ENCODE assay signal across 9 cellular contexts in the genomic region with DNA sequence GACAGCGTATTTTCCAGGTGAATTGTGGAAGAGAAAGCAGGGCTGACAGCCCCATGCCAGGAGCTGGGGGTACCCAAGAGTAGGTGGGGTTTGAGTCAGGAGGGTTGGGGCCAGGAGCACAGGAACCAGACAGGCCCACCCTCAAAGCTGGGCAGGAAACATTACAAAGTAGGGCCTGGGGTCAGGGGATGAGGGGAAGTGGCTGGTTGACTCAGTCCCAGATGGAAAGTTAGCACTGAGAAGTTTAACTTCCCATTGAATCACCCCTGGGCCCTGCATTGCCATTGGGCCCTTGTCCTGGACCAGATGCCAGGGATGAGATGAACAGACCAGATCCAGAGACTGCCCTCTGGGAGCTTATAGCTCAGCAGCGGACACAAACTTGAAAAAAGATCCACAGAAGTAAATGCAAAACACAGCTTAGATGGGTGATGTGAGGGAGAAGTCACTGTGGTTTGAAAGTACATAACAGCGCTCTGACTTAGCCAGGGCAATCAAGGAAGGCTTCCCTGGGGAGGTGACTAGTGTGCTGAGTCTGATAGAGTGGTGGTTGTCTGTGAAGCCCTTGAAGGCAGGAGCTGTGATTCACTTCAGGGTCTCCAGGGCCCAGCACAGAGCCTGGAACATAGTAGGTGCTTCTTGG. TPM values are rescaled to one million over a fixed set of nuclear protein-coding genes. Genes with fewer than 3 reads are reported as not detected.
DNase-seq lines count a peak whose midpoint lies in the region; ATAC-seq and TF ChIP-seq lines count a peak whose summit lies in the region.
"Had no signal": no experiment of that assay in that cellular context is flagged by ENCODE, and none has a peak within 500 bp of the region (broad histone marks: within the 10 kb centered on the region; RNA-seq: fewer than 3 reads in every experiment).

No MANE protein-coding gene starts in this region.

- ATAC-seq in RWPE2 (ENCODE audit: low read depth) (no peak), GM18502 (IDR thresholded peaks at IDR 0.05; ENCODE audit: poor library complexity, unreplicated experiment) (no peak), HG03571 (IDR thresholded peaks at IDR 0.05; ENCODE audit: unreplicated experiment) (no peak)

- H3K4me3 ChIP-seq in RWPE2 (ENCODE audit: severe bottlenecking), result no peak overlapping the region
- peak overlapping the region; percentile 70 to 87 (median 80) for H3K4me3 ChIP-seq in fibroblast of lung (replicated peaks in 1 of 4; ENCODE audit: control extremely low read depth in 1 of 4, insufficient read depth in 1 of 4, low read depth in 3 of 4, low read length in 4 of 4)
- peak overlapping the region; percentile 96 for H3K4me3 ChIP-seq in skeletal muscle satellite cell (ENCODE audit: low read length)

- H3K9me3 ChIP-seq in ES-I3 (ENCODE audit: control insufficient read depth, insufficient read depth, low read length) (no peaks in the 10 kb centered on the region), RWPE2 (ENCODE audit: severe bottlenecking) (no peaks in the 10 kb centered on the region), fibroblast of lung (ENCODE audit: control insufficient read depth, insufficient read depth, low read depth, low read length) (no peaks in the 10 kb centered on the region), skeletal muscle satellite cell (replicated peaks; ENCODE audit: low read length) (no peaks in the 10 kb centered on the region)

- H3K4me1 ChIP-seq in ES-I3 (ENCODE audit: insufficient read depth, low read length) (no peaks in the 10 kb centered on the region; the same call in 1 of the 2 replicates), RWPE2 (ENCODE audit: insufficient read depth, poor library complexity, severe bottlenecking) (peaks cover 7% of the 10 kb centered on the region), fibroblast of lung (ENCODE audit: control insufficient read depth, extremely low read depth, insufficient read depth, low read length) (peaks cover 23% of the 10 kb centered on the region), skeletal muscle satellite cell (ENCODE audit: control insufficient read depth, insufficient read depth, low read length) (peaks cover 41% of the 10 kb centered on the region)

- no peaks in the 10 kb centered on the region for H4K20me1 ChIP-seq in fibroblast of lung (ENCODE audit: control insufficient read depth, extremely low read depth, insufficient read depth, low read length)

- H3K9ac ChIP-seq in ES-I3 (ENCODE audit: low read depth, low read length) (peak overlapping the region; percentile 79; the same call in 1 of the 2 replicates), fibroblast of lung (ENCODE audit: insufficient read depth, low read length) (no peak overlapping the region), skeletal muscle satellite cell (ENCODE audit: low read depth, low read length) (peak overlapping the region; percentile 100)

- H3K36me3 ChIP-seq in ES-I3 (ENCODE audit: insufficient read depth, low read length), result no peaks in the 10 kb centered on the region
- H3K36me3 ChIP-seq in RWPE2 (ENCODE audit: low read depth), result peaks cover 10% of the 10 kb centered on the region; the same call in 1 of the 2 replicates
- H3K36me3 ChIP-seq in fibroblast of lung (ENCODE audit: control insufficient read depth, insufficient read depth, low read length), result peaks cover 6% of the 10 kb centered on the region
- H3K36me3 ChIP-seq in skeletal muscle satellite cell (ENCODE audit: insufficient read depth, low read length), result peaks cover 4% of the 10 kb centered on the region

- peak overlapping the region; percentile 91 for H3K27ac ChIP-seq in RWPE2 (ENCODE audit: poor library complexity, severe bottlenecking)
- peak overlapping the region; percentile 100 for H3K27ac ChIP-seq in fibroblast of lung (ENCODE audit: insufficient read depth, low read length)

- H3K4me2 ChIP-seq in fibroblast of lung (ENCODE audit: extremely low read depth, insufficient read depth, low read length) (peak overlapping the region; percentile 84), skeletal muscle satellite cell (ENCODE audit: low read length) (peak overlapping the region; percentile 86)

- no peak overlapping the region for H2AFZ ChIP-seq in fibroblast of lung (ENCODE audit: low read length)

- no peak for TF ChIP-seq CTCF in RWPE2 (IDR thresholded peaks at IDR 0.05; ENCODE audit: poor library complexity, severe bottlenecking)
- TF ChIP-seq CTCF in fibroblast of lung (conservative IDR thresholded peaks at IDR 0.05 in 1 of 2, IDR thresholded peaks at IDR 0.05 in 1 of 2; ENCODE audit: low read depth in 1 of 2, low read length in 2 of 2), result no peak

- DNase-seq in RWPE2 (ENCODE audit: low spot score) (no peak), fibroblast of lung (ENCODE audit: low read depth in 2 of 2) (peak; percentile 39 to 65), NCI-H774 (lab: John Stamatoyannopoulos, UW) (no peak), amniotic stem cell (lab: John Stamatoyannopoulos, UW) (no peak)
- DNase-seq: SIG-M5 had no signal

- H3K27me3 ChIP-seq in RWPE2 (ENCODE audit: insufficient read depth, poor library complexity, severe bottlenecking), result no peaks in the 10 kb centered on the region
- no peaks in the 10 kb centered on the region for H3K27me3 ChIP-seq in fibroblast of lung (ENCODE audit: control insufficient read depth, insufficient read depth, low read length)
- no peaks in the 10 kb centered on the region for H3K27me3 ChIP-seq in skeletal muscle satellite cell (ENCODE audit: control insufficient read depth, insufficient read depth, low read length)

- peaks cover 60% of the 10 kb centered on the region for H3K79me2 ChIP-seq in fibroblast of lung (ENCODE audit: control insufficient read depth, insufficient read depth, low read length)

RNA-seq across cellular contexts. Expression of a gene that starts 2.2 kb away (rescaled TPM):
- total RNA-seq in fibroblast of lung, result 20.5 and 26.3 TPM in 2 replicates
- polyA plus RNA-seq in fibroblast of lung, result 8.8 and 18.5 TPM in 2 replicates
- 13.1 and 24.4 TPM in 2 replicates for polyA plus RNA-seq in fibroblast of lung (2012)
- 4.9 and 10.7 TPM in 2 replicates for polyA minus RNA-seq in fibroblast of lung (ENCODE audit: low replicate concordance)
- 29.7 and 36.9 TPM in 2 replicates for total RNA-seq in skeletal muscle satellite cell (2012; rRNA removed)

RNA-seq across cellular contexts. Expression of a gene that starts 22.3 kb away (rescaled TPM):
- 24.9 and 29.9 TPM in 2 replicates for total RNA-seq in fibroblast of lung
- 4.4 and 4.8 TPM in 2 replicates for polyA plus RNA-seq in fibroblast of lung
- polyA plus RNA-seq in fibroblast of lung (2012), result 3.2 and 5.1 TPM in 2 replicates
- 24.8 and 39.5 TPM in 2 replicates for polyA minus RNA-seq in fibroblast of lung (ENCODE audit: low replicate concordance)
- 4.8 and 8.6 TPM in 2 replicates for total RNA-seq in skeletal muscle satellite cell (2012; rRNA removed)

Comparison
In these comparisons a context has a peak if more than half of its experiments do, and no peak if none do; other contexts are left out.
1. DNase-seq: peak in fibroblast of lung (2 of 2); none in RWPE2 (single experiment), NCI-H774 (single experiment) and amniotic stem cell (single experiment).